Comparison of ENCODE assay signal across 1 cellular context in the genomic region with DNA sequence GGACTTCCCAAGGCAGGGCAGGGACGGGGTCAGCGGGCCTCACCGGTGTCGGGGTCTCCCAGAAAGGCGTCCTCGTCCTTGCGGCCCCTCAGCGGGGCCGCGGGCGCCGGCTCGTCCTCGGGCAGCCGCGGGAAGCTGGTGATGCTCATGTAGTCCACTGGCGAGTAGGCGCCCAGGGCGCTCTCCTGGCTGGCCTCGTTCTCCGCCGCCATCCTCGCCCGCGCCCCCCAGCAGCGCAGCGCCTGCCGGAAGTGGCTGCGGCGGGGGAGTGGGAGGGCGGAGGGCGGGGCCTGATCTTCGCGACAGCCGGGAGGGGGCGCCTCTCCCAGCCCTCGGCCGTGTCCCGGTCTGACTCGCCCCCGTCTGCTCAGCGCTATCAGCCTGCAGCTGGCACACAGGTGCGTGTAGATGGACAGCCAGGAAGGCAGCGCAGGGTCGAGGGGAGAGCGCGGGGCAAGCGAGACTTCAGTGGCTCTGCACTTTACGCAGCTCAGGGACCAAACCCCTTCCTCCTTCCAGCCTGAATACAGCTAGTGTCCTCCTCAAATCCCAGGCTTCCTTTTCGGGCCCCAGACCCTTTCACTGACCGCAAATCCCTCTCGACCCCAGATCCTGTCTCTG.
TF ChIP-seq lines count a peak whose summit lies in the region.

Gene GGT7 (minus strand): TSS at position 253 of the 621 bp plus-strand sequence. CDS start 41 bp downstream, at position 212.

TF ChIP-seq in K562, 482 proteins besides CTCF, POLR2A, EP300 and RAD21 (continued from another document and continues in another):
- TF ChIP-seq ZNF436 (CRISPR knock-in tag; IDR thresholded peaks at IDR 0.05) (no peak), RCOR1 (IDR thresholded peaks at IDR 0.05; ENCODE audit: borderline replicate concordance in 1 of 2, low read depth in 2 of 2, low read length in 2 of 2) (peak in 1 of 2 experiments; percentile 53; a peak in 1 of 4 replicates), DNMT1 (IDR thresholded peaks at IDR 0.05) (no peak), BRD9 (IDR thresholded peaks at IDR 0.05; ENCODE audit: low read depth, partially characterized antibody) (no peak), TCF7L2 (IDR thresholded peaks at IDR 0.05; ENCODE audit: low read depth, low read length) (no peak), CAMTA2 (CRISPR knock-in tag; conservative IDR thresholded peaks at IDR 0.05) (no peak), FOXO4 (CRISPR knock-in tag; IDR thresholded peaks at IDR 0.05) (no peak), RUNX1 (IDR thresholded peaks at IDR 0.05; ENCODE audit: low read depth) (no peak), KAT7 (CRISPR knock-in tag; IDR thresholded peaks at IDR 0.05; ENCODE audit: borderline replicate concordance) (no peak), RBM25 (IDR thresholded peaks at IDR 0.05; ENCODE audit: low read depth, low read length, severe bottlenecking) (no peak), TAF9B (IDR thresholded peaks at IDR 0.05; ENCODE audit: partially characterized antibody) (no peak), HES1 (IDR thresholded peaks at IDR 0.05; ENCODE audit: low read depth) (no peak), SMAD1 (IDR thresholded peaks at IDR 0.05; ENCODE audit: low read depth, low read length, partially characterized antibody) (no peak), ATF1 (CRISPR knock-in tag; IDR thresholded peaks at IDR 0.05) (no peak), ATF1 (tag; IDR thresholded peaks at IDR 0.05) (no peak), COPS2 (conservative IDR thresholded peaks at IDR 0.05) (no peak), CHAMP1 (IDR thresholded peaks at IDR 0.05) (no peak), RBM14 (IDR thresholded peaks at IDR 0.05; ENCODE audit: borderline replicate concordance, insufficient read depth, low read depth, low read length) (no peak), CBFB (CRISPR knock-in tag; IDR thresholded peaks at IDR 0.05) (no peak), NBN (IDR thresholded peaks at IDR 0.05; ENCODE audit: low read depth) (no peak), ZNF143 (CRISPR knock-in tag; IDR thresholded peaks at IDR 0.05) (no peak), PURB (CRISPR knock-in tag; IDR thresholded peaks at IDR 0.05; ENCODE audit: low read depth) (no peak), MED1 (CRISPR knock-in tag; IDR thresholded peaks at IDR 0.05; ENCODE audit: borderline replicate concordance) (no peak), TFAM (CRISPR knock-in tag; conservative IDR thresholded peaks at IDR 0.05) (no peak), ILK (tag; IDR thresholded peaks at IDR 0.05; ENCODE audit: borderline replicate concordance, low read depth) (no peak), ZBTB11 (CRISPR knock-in tag; IDR thresholded peaks at IDR 0.05) (peak in 1 of 3 experiments; percentile 61; a peak in 1 of 6 replicates), WHSC1 (IDR thresholded peaks at IDR 0.05; ENCODE audit: low read length) (no peak), PRPF4 (IDR thresholded peaks at IDR 0.05; ENCODE audit: insufficient read depth, low read depth, low read length, poor library complexity, severe bottlenecking) (no peak), SMAD3 (CRISPR knock-in tag; conservative IDR thresholded peaks at IDR 0.05) (no peak), ZNF175 (CRISPR knock-in tag; IDR thresholded peaks at IDR 0.05; ENCODE audit: low read depth) (no peak), GATA2 (CRISPR knock-in tag; IDR thresholded peaks at IDR 0.05) (peak; percentile 48; the same call in 1 of the 2 replicates), NFYB (IDR thresholded peaks at IDR 0.05; ENCODE audit: extremely low read depth, insufficient read length) (no peak), ZBTB9 (CRISPR knock-in tag; IDR thresholded peaks at IDR 0.05) (0 out of 2 replicates have a peak, but pooled peaks have one; percentile 45), ZNF174 (CRISPR knock-in tag; IDR thresholded peaks at IDR 0.05) (no peak), SMARCE1 (IDR thresholded peaks at IDR 0.05) (peak; percentile 28; the same call in 1 of the 2 replicates), HNRNPL (IDR thresholded peaks at IDR 0.05; ENCODE audit: low read depth, low read length) (no peak), PRMT5 (CRISPR knock-in tag; IDR thresholded peaks at IDR 0.05) (no peak), ILF3 (IDR thresholded peaks at IDR 0.05; ENCODE audit: borderline replicate concordance) (no peak), MBD2 (IDR thresholded peaks at IDR 0.05; ENCODE audit: borderline replicate concordance, low read depth) (peak; percentile 28; the same call in 1 of the 2 replicates), HDAC1 (IDR thresholded peaks at IDR 0.05) (peak in 1 of 2 experiments; percentile 59; a peak in 2 of 4 replicates), CHD2 (IDR thresholded peaks at IDR 0.05; ENCODE audit: low read depth, low read length) (no peak), RFX5 (IDR thresholded peaks at IDR 0.05; ENCODE audit: low read depth, low read length) (no peak), EHMT2 (IDR thresholded peaks at IDR 0.05) (no peak)
- TF ChIP-seq, protein P1, sequence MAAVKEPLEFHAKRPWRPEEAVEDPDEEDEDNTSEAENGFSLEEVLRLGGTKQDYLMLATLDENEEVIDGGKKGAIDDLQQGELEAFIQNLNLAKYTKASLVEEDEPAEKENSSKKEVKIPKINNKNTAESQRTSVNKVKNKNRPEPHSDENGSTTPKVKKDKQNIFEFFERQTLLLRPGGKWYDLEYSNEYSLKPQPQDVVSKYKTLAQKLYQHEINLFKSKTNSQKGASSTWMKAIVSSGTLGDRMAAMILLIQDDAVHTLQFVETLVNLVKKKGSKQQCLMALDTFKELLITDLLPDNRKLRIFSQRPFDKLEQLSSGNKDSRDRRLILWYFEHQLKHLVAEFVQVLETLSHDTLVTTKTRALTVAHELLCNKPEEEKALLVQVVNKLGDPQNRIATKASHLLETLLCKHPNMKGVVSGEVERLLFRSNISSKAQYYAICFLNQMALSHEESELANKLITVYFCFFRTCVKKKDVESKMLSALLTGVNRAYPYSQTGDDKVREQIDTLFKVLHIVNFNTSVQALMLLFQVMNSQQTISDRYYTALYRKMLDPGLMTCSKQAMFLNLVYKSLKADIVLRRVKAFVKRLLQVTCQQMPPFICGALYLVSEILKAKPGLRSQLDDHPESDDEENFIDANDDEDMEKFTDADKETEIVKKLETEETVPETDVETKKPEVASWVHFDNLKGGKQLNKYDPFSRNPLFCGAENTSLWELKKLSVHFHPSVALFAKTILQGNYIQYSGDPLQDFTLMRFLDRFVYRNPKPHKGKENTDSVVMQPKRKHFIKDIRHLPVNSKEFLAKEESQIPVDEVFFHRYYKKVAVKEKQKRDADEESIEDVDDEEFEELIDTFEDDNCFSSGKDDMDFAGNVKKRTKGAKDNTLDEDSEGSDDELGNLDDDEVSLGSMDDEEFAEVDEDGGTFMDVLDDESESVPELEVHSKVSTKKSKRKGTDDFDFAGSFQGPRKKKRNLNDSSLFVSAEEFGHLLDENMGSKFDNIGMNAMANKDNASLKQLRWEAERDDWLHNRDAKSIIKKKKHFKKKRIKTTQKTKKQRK (IDR thresholded peaks at IDR 0.05; ENCODE audit: borderline replicate concordance, low read depth, low read length) = no peak
- TF ChIP-seq, protein P2, sequence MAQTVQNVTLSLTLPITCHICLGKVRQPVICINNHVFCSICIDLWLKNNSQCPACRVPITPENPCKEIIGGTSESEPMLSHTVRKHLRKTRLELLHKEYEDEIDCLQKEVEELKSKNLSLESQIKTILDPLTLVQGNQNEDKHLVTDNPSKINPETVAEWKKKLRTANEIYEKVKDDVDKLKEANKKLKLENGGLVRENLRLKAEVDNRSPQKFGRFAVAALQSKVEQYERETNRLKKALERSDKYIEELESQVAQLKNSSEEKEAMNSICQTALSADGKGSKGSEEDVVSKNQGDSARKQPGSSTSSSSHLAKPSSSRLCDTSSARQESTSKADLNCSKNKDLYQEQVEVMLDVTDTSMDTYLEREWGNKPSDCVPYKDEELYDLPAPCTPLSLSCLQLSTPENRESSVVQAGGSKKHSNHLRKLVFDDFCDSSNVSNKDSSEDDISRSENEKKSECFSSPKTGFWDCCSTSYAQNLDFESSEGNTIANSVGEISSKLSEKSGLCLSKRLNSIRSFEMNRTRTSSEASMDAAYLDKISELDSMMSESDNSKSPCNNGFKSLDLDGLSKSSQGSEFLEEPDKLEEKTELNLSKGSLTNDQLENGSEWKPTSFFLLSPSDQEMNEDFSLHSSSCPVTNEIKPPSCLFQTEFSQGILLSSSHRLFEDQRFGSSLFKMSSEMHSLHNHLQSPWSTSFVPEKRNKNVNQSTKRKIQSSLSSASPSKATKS (CRISPR knock-in tag; IDR thresholded peaks at IDR 0.05) = no peak
- TF ChIP-seq, protein P3, sequence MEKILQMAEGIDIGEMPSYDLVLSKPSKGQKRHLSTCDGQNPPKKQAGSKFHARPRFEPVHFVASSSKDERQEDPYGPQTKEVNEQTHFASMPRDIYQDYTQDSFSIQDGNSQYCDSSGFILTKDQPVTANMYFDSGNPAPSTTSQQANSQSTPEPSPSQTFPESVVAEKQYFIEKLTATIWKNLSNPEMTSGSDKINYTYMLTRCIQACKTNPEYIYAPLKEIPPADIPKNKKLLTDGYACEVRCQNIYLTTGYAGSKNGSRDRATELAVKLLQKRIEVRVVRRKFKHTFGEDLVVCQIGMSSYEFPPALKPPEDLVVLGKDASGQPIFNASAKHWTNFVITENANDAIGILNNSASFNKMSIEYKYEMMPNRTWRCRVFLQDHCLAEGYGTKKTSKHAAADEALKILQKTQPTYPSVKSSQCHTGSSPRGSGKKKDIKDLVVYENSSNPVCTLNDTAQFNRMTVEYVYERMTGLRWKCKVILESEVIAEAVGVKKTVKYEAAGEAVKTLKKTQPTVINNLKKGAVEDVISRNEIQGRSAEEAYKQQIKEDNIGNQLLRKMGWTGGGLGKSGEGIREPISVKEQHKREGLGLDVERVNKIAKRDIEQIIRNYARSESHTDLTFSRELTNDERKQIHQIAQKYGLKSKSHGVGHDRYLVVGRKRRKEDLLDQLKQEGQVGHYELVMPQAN (IDR thresholded peaks at IDR 0.05; ENCODE audit: borderline replicate concordance) = no peak
